Comparison of ENCODE assay signal across 20 cellular contexts in the genomic region with DNA sequence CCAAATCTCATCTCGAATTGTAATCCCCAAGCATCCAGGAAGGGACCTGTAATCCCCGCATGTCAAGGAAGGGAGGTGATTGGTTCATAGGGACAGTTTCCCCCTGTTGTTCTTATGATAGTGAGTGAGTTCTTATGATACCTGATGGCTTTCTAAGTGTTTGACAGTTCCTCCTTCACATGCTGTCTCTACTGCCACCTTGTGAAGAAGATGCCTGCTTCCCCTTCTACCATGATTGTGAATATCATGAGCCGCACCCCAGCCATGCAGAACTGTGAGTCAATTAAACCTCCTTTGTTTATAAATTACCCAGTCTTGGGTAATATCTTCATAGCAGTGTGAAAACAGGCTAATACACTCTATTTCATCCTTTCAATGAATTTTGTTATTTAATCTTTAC.
DNase-seq lines count a peak whose midpoint lies in the region; ATAC-seq, FAIRE-seq and TF ChIP-seq lines count a peak whose summit lies in the region.
"Had no signal": no experiment of that assay in that cellular context is flagged by ENCODE, and none has a peak within 500 bp of the region (broad histone marks: within the 10 kb centered on the region; RNA-seq: fewer than 3 reads in every experiment).

No MANE protein-coding gene starts in this region.

- no peaks in the 10 kb centered on the region for H3K27me3 Mint-ChIP-seq in activated CD4-positive, alpha-beta T cell treated with anti-CD3 and anti-CD28 coated beads for 36 hours

- H3K9me1 ChIP-seq in keratinocyte (ENCODE audit: control insufficient read depth, extremely low read depth, insufficient read depth, low read length), result no peaks in the 10 kb centered on the region

- no peaks in the 10 kb centered on the region for H3K4me1 ChIP-seq in SK-N-SH (ENCODE audit: control insufficient read depth in 1 of 2, insufficient read depth in 2 of 2, low read depth in 1 of 2, low read length in 1 of 2)
- H3K4me1 ChIP-seq in keratinocyte (ENCODE audit: control insufficient read depth, extremely low read depth, insufficient read depth, low read length), result no peaks in the 10 kb centered on the region
- H3K4me1 ChIP-seq: esophagus squamous epithelium, upper lobe of left lung had no signal

- no peak for TF ChIP-seq EP300 in SK-N-SH (IDR thresholded peaks at IDR 0.05; ENCODE audit: borderline replicate concordance in 1 of 2, low read depth in 1 of 2, low read length in 1 of 2)

- no peak overlapping the region for H3K27ac Mint-ChIP-seq in activated CD4-positive, alpha-beta T cell treated with anti-CD3 and anti-CD28 coated beads for 36 hours
- H3K27ac Mint-ChIP-seq: T-helper 2 cell treated with Interferon-gamma antibody and Interleukin-4, amounts not matched to agents 5 μg/mL and 100 μg/mL, for 36 hours had no signal

- no peaks in the 10 kb centered on the region for H3F3A ChIP-seq in SK-N-SH (replicated peaks; ENCODE audit: insufficient read depth)

- H4K20me1 ChIP-seq in SK-N-SH (ENCODE audit: insufficient read depth) (no peaks in the 10 kb centered on the region), keratinocyte (ENCODE audit: control insufficient read depth, extremely low read depth, insufficient read depth, low read length) (no peaks in the 10 kb centered on the region)
- H4K20me1 ChIP-seq: BLaER1 had no signal

- H3K27ac ChIP-seq in SK-N-SH (ENCODE audit: low read depth in 2 of 2, low read length in 1 of 2), result no peak overlapping the region
- no peak overlapping the region for H3K27ac ChIP-seq in keratinocyte (ENCODE audit: control insufficient read depth, insufficient read depth, low read length)
- H3K27ac ChIP-seq: BLaER1, dorsolateral prefrontal cortex, esophagus squamous epithelium, upper lobe of left lung had no signal

- peak; percentile 56 for TF ChIP-seq RAD21 in SK-N-SH (IDR thresholded peaks at IDR 0.05; ENCODE audit: low read length)

- intact Hi-C loops in Right ventricle myocardium inferior (cut with DNase I), result no loop called here
- intact Hi-C loops in activated CD4-positive, alpha-beta T cell treated with anti-CD3 and anti-CD28 coated beads for 36 hours (cut with DNase I, micrococcal nuclease), result no loop called here

- H3K27me3 ChIP-seq in SK-N-SH (ENCODE audit: insufficient read depth) (no peaks in the 10 kb centered on the region), keratinocyte (ENCODE audit: control insufficient read depth, extremely low read depth, insufficient read depth, low read length) (no peaks in the 10 kb centered on the region)
- H3K27me3 ChIP-seq: BLaER1, dorsolateral prefrontal cortex, esophagus squamous epithelium, upper lobe of left lung had no signal

- H2AFZ ChIP-seq in SK-N-SH (ENCODE audit: low read depth), result no peak overlapping the region
- no peak overlapping the region for H2AFZ ChIP-seq in keratinocyte (ENCODE audit: control insufficient read depth, low read length)

- no peaks in the 10 kb centered on the region for H3K36me3 ChIP-seq in SK-N-SH (replicated peaks in 1 of 2; ENCODE audit: control insufficient read depth in 1 of 2, insufficient read depth in 2 of 2, low read length in 1 of 2)
- H3K36me3 ChIP-seq in keratinocyte (ENCODE audit: control insufficient read depth in 2 of 2, extremely low read depth in 1 of 2, insufficient read depth in 2 of 2, low read length in 2 of 2), result no peaks in the 10 kb centered on the region
- H3K36me3 ChIP-seq: BLaER1, esophagus squamous epithelium, upper lobe of left lung had no signal

- peak; percentile 14 for DNase-seq in KBM-7
- DNase-seq in SK-N-SH, result no peak
- no peak for DNase-seq in keratinocyte (ENCODE audit: low read depth, low spot score)
- DNase-seq in Right ventricle myocardium inferior (ENCODE audit: missing footprints), result no peak
- DNase-seq in NCI-H1105 (lab: John Stamatoyannopoulos, UW), result no peak
- no peak for DNase-seq in activated CD4-positive, alpha-beta T cell treated with anti-CD3 and anti-CD28 coated beads for 36 hours
- DNase-seq: activated CD4-positive, alpha-beta T cell treated with anti-CD3 and anti-CD28 coated beads for 48 hours; activated naive CD4-positive, alpha-beta T cell treated with Interleukin-2 at 50 U/mL for 16 hours; DMS153; dorsolateral prefrontal cortex; esophagus squamous epithelium; NCI-H2029 treated with DMSO at 0.1 percent for 48 hours; NCI-H526 treated with DMSO at 0.1 percent for 48 hours; stimulated activated naive CD4-positive, alpha-beta T cell; upper lobe of left lung had no signal

- H3K4me3 ChIP-seq in SK-N-SH (ENCODE audit: low read depth in 2 of 2, low read length in 1 of 2) (no peak overlapping the region), keratinocyte (ENCODE audit: control insufficient read depth in 2 of 3, extremely low read depth in 1 of 3, insufficient read depth in 2 of 3, low read depth in 1 of 3, low read length in 3 of 3) (no peak overlapping the region)
- H3K4me3 ChIP-seq: BLaER1, dorsolateral prefrontal cortex, esophagus squamous epithelium, upper lobe of left lung had no signal

- H3K4me2 ChIP-seq in SK-N-SH (no peak overlapping the region), keratinocyte (ENCODE audit: control insufficient read depth, extremely low read depth, insufficient read depth, low read depth, low read length) (no peak overlapping the region)
- H3K4me2 ChIP-seq: BLaER1 had no signal

- H3K4me1 Mint-ChIP-seq in activated CD4-positive, alpha-beta T cell treated with anti-CD3 and anti-CD28 coated beads for 36 hours, result no peaks in the 10 kb centered on the region
- H3K4me1 Mint-ChIP-seq: brain had no signal

- peaks cover 4% of the 10 kb centered on the region; the same call in 1 of the 2 replicates for H3K9me3 ChIP-seq in SK-N-SH
- H3K9me3 ChIP-seq in keratinocyte (ENCODE audit: control insufficient read depth, low read depth, low read length), result no peaks in the 10 kb centered on the region

- no peak overlapping the region for H3K4me3 Mint-ChIP-seq in activated CD4-positive, alpha-beta T cell treated with anti-CD3 and anti-CD28 coated beads for 36 hours
- H3K4me3 Mint-ChIP-seq: brain; T-helper 2 cell treated with Interferon-gamma antibody and Interleukin-4, amounts not matched to agents 5 μg/mL and 100 μg/mL, for 36 hours had no signal

- TF ChIP-seq CTCF in GM12872 (IDR thresholded peaks at IDR 0.05; ENCODE audit: insufficient read depth, low read depth, low read length), result peak; percentile 12; the same call in 1 of the 3 replicates
- TF ChIP-seq CTCF in SK-N-SH (IDR thresholded peaks at IDR 0.05), result peak; percentile 41
- peak in 2 of 3 experiments; percentile 10 to 24 for TF ChIP-seq CTCF in keratinocyte (optimal IDR thresholded peaks at IDR 0.05 in 1 of 3, IDR thresholded peaks at IDR 0.05 in 1 of 3, conservative IDR thresholded peaks at IDR 0.05 in 1 of 3; ENCODE audit: extremely low read depth in 1 of 3, insufficient read depth in 2 of 3, low read length in 3 of 3)

- CTCF ChIA-PET in SK-N-SH (lab: Yijun Ruan, JAX), result interaction anchor here (0.7 to 1.0 kb wide), 2 partner anchors 10 to 266 kb away, joined by 3 read pairs; no protein-coding TSS in a partner anchor
- CTCF ChIA-PET in activated CD4-positive, alpha-beta T cell treated with anti-CD3 and anti-CD28 coated beads for 36 hours (lab: Charles Lee), result no interaction called here

- peaks cover 5% of the 10 kb centered on the region for H3K9me3 Mint-ChIP-seq in activated CD4-positive, alpha-beta T cell treated with anti-CD3 and anti-CD28 coated beads for 36 hours (ENCODE audit: low read depth)

- no peaks in the 10 kb centered on the region for H3K79me2 ChIP-seq in SK-N-SH (ENCODE audit: insufficient read depth)
- H3K79me2 ChIP-seq in keratinocyte (ENCODE audit: control insufficient read depth, insufficient read depth, low read length), result no peaks in the 10 kb centered on the region

- no peaks in the 10 kb centered on the region for H3K36me3 Mint-ChIP-seq in activated CD4-positive, alpha-beta T cell treated with anti-CD3 and anti-CD28 coated beads for 36 hours (ENCODE audit: low read depth)
- H3K36me3 Mint-ChIP-seq: brain had no signal

- POLR2A ChIA-PET in SK-N-SH (lab: Yijun Ruan, JAX), result no interaction called here
- POLR2A ChIA-PET in activated CD4-positive, alpha-beta T cell treated with anti-CD3 and anti-CD28 coated beads for 36 hours (lab: Charles Lee), result no interaction called here

- ATAC-seq in Right ventricle myocardium inferior (no peak), HG03025 (IDR thresholded peaks at IDR 0.05; ENCODE audit: low FRiP score, unreplicated experiment) (no peak)
- no peak for ATAC-seq in activated CD4-positive, alpha-beta T cell treated with anti-CD3 and anti-CD28 coated beads for 36 hours

- dilution Hi-C loops in keratinocyte (cut with MboI; ENCODE audit: extremely low pct_ligation_motif_present, low sequenced_read_pairs), result no loop called here

- in situ Hi-C loops in KBM-7 (cut with MboI; ENCODE audit: low pct_unique_long_range_greater_than_20kb, low sequenced_read_pairs), result no loop called here

- H3K9me2 ChIP-seq in SK-N-SH, result no peaks in the 10 kb centered on the region

- 56% methylated on average over 3 of the region's 3 CpGs for WGBS in SK-N-SH (ENCODE audit: low lambda C conversion rate)

- no peak for FAIRE-seq in keratinocyte (lab: Jason Lieb, UNC)

- H3K9ac ChIP-seq in SK-N-SH, result no peak overlapping the region
- no peak overlapping the region for H3K9ac ChIP-seq in keratinocyte (ENCODE audit: control insufficient read depth, extremely low read depth, insufficient read depth, low read length)
- H3K9ac ChIP-seq: BLaER1 had no signal

TF ChIP-seq in SK-N-SH, 30 proteins besides CTCF, POLR2A, EP300 and RAD21:
- TF ChIP-seq GATA2 (CRISPR knock-in tag; IDR thresholded peaks at IDR 0.05) (no peak), SMC3 (IDR thresholded peaks at IDR 0.05; ENCODE audit: low read depth, low read length) (peak; percentile 33; the same call in 1 of the 2 replicates), SIN3A (IDR thresholded peaks at IDR 0.05; ENCODE audit: borderline replicate concordance, low read depth, low read length) (no peak), YY1 (IDR thresholded peaks at IDR 0.05; ENCODE audit: low read depth) (no peak), NRF1 (IDR thresholded peaks at IDR 0.05; ENCODE audit: low read depth, low read length) (no peak)
